Comparison of ENCODE assay signal across 1 cellular context in genomic region chr17:2178798-2179505, GRCh38.
TF ChIP-seq lines count a peak whose summit lies in the region.

No MANE protein-coding gene starts in this region.

TF ChIP-seq in IMR-90, 13 proteins besides CTCF, POLR2A, EP300 and RAD21 (continued from another document):
- TF ChIP-seq, protein P1, sequence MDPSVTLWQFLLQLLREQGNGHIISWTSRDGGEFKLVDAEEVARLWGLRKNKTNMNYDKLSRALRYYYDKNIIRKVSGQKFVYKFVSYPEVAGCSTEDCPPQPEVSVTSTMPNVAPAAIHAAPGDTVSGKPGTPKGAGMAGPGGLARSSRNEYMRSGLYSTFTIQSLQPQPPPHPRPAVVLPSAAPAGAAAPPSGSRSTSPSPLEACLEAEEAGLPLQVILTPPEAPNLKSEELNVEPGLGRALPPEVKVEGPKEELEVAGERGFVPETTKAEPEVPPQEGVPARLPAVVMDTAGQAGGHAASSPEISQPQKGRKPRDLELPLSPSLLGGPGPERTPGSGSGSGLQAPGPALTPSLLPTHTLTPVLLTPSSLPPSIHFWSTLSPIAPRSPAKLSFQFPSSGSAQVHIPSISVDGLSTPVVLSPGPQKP (IDR thresholded peaks at IDR 0.05; ENCODE audit: borderline replicate concordance, low read depth, low read length) = no peak
- TF ChIP-seq BHLHE40 (IDR thresholded peaks at IDR 0.05; ENCODE audit: low read depth, low read length) (no peak), NFE2L2 (IDR thresholded peaks at IDR 0.05; ENCODE audit: low read depth, low read length) (no peak), SMC3 (IDR thresholded peaks at IDR 0.05; ENCODE audit: low read depth, low read length) (no peak)
